In genomic region chr3:27431116-27431515, GRCh38 we compare ENCODE assay signal across 11 cellular contexts. TPM values are rescaled to one million over a fixed set of nuclear protein-coding genes. Genes with fewer than 3 reads are reported as not detected.
A peak's percentile ranks its signal among the peaks of the same experiment; 100 is the strongest.
DNase-seq lines count a peak whose midpoint lies in the region; FAIRE-seq and TF ChIP-seq lines count a peak whose summit lies in the region.
"Had no signal": no experiment of that assay in that cellular context is flagged by ENCODE, and none has a peak within 500 bp of the region (broad histone marks: within the 10 kb centered on the region; RNA-seq: fewer than 3 reads in every experiment).

No MANE protein-coding gene starts in this region.

- FAIRE-seq in keratinocyte (lab: Jason Lieb, UNC) = peak; percentile 98

- H3K9me3 Mint-ChIP-seq in activated CD4-positive, alpha-beta memory T cell treated with anti-CD3 and anti-CD28 coated beads for 36 hours = no peaks in the 10 kb centered on the region
- H3K9me3 Mint-ChIP-seq: dendritic cell treated with granulocyte-macrophage colony-stimulating factor and Interleukin-4, amounts not matched to agents 40 ng/mL and 50 ng/mL, for 4 days had no signal

- no peaks in the 10 kb centered on the region for H3K27me3 Mint-ChIP-seq in activated CD4-positive, alpha-beta memory T cell treated with anti-CD3 and anti-CD28 coated beads for 36 hours
- H3K27me3 Mint-ChIP-seq: dendritic cell treated with granulocyte-macrophage colony-stimulating factor and Interleukin-4, amounts not matched to agents 40 ng/mL and 50 ng/mL, for 4 days had no signal

- intact Hi-C loops in tibial artery (cut with DNase I; ENCODE audit: low total_unique reads) = no loop called here
- intact Hi-C loops in activated CD4-positive, alpha-beta memory T cell treated with anti-CD3 and anti-CD28 coated beads for 36 hours (cut with micrococcal nuclease) = no loop called here

- TF ChIP-seq CTCF in brain microvascular endothelial cell (IDR thresholded peaks at IDR 0.05; ENCODE audit: low read depth, low read length, missing control alignments) (no peak), keratinocyte (optimal IDR thresholded peaks at IDR 0.05 in 1 of 3, IDR thresholded peaks at IDR 0.05 in 1 of 3, conservative IDR thresholded peaks at IDR 0.05 in 1 of 3; ENCODE audit: extremely low read depth in 1 of 3, insufficient read depth in 2 of 3, low read length in 3 of 3) (no peak), tibial artery (IDR thresholded peaks at IDR 0.05) (no peak)

- no peaks in the 10 kb centered on the region for H3K79me2 ChIP-seq in keratinocyte (ENCODE audit: control insufficient read depth, insufficient read depth, low read length)

- peaks cover 19% of the 10 kb centered on the region for H3K36me3 ChIP-seq in brain microvascular endothelial cell (replicated peaks)
- peaks cover 14 to 15% of the 10 kb centered on the region in 2 experiments for H3K36me3 ChIP-seq in keratinocyte (ENCODE audit: control insufficient read depth in 2 of 2, extremely low read depth in 1 of 2, insufficient read depth in 2 of 2, low read length in 2 of 2)
- H3K36me3 ChIP-seq in tibial artery = peaks cover 7 to 39% (median 33%) of the 10 kb centered on the region in 3 donors
- H3K36me3 ChIP-seq: neutrophil had no signal

- peaks cover 6% of the 10 kb centered on the region for H3K4me1 Mint-ChIP-seq in activated CD4-positive, alpha-beta memory T cell treated with anti-CD3 and anti-CD28 coated beads for 36 hours (ENCODE audit: low read depth)

- POLR2A ChIA-PET in activated CD4-positive, alpha-beta memory T cell treated with anti-CD3 and anti-CD28 coated beads for 36 hours (lab: Charles Lee) = interaction anchor here (0.6 kb wide), 1 partner anchor 265 kb away, joined by 3 read pairs; no protein-coding TSS in a partner anchor

- no peak overlapping the region for H3K9ac ChIP-seq in keratinocyte (ENCODE audit: control insufficient read depth, extremely low read depth, insufficient read depth, low read length)

- no peak overlapping the region for H3K27ac Mint-ChIP-seq in activated CD4-positive, alpha-beta memory T cell treated with anti-CD3 and anti-CD28 coated beads for 36 hours
- H3K27ac Mint-ChIP-seq: dendritic cell treated with granulocyte-macrophage colony-stimulating factor and Interleukin-4, amounts not matched to agents 40 ng/mL and 50 ng/mL, for 4 days had no signal

- H4K20me1 ChIP-seq in keratinocyte (ENCODE audit: control insufficient read depth, extremely low read depth, insufficient read depth, low read length) = no peaks in the 10 kb centered on the region

- H3K27ac ChIP-seq in brain microvascular endothelial cell (peak overlapping the region; percentile 68), keratinocyte (ENCODE audit: control insufficient read depth, insufficient read depth, low read length) (no peak overlapping the region), tibial artery (peak overlapping the region; percentile 43 to 49)
- H3K27ac ChIP-seq: neutrophil had no signal

- no peak overlapping the region for H3K4me3 Mint-ChIP-seq in activated CD4-positive, alpha-beta memory T cell treated with anti-CD3 and anti-CD28 coated beads for 36 hours
- H3K4me3 Mint-ChIP-seq: dendritic cell treated with granulocyte-macrophage colony-stimulating factor and Interleukin-4, amounts not matched to agents 40 ng/mL and 50 ng/mL, for 4 days had no signal

- H2AFZ ChIP-seq in keratinocyte (ENCODE audit: control insufficient read depth, low read length) = no peak overlapping the region

- H3K36me3 Mint-ChIP-seq in activated CD4-positive, alpha-beta memory T cell treated with anti-CD3 and anti-CD28 coated beads for 36 hours = peaks cover 31% of the 10 kb centered on the region

- dilution Hi-C loops in keratinocyte (cut with MboI; ENCODE audit: extremely low pct_ligation_motif_present, low sequenced_read_pairs) = no loop called here

- DNase-seq in HS-5 (ENCODE audit: low read depth) (peak; percentile 97), brain microvascular endothelial cell (peak; percentile 96), keratinocyte (ENCODE audit: low read depth, low spot score) (peak; percentile 58), tibial artery (no peak)
- DNase-seq in activated CD4-positive, alpha-beta memory T cell treated with anti-CD3 and anti-CD28 coated beads for 36 hours = no peak
- no peak for DNase-seq in stimulated activated CD4-positive, alpha-beta T cell treated with anti-CD3 and anti-CD28 coated beads, Interleukin-2, amount 100 ng/mL, for 48 hours
- no peak for DNase-seq in activated CD8-positive, alpha-beta memory T cell treated with anti-CD3 and anti-CD28 coated beads for 24 hours
- DNase-seq: activated CD4-positive, alpha-beta T cell treated with anti-CD3 and anti-CD28 coated beads, Interleukin-2, amount 50 U/mL, for 4 hours; NCI-H82 had no signal

- H3K4me3 ChIP-seq in brain microvascular endothelial cell (ENCODE audit: low read depth, low read length) = no peak overlapping the region
- no peak overlapping the region for H3K4me3 ChIP-seq in keratinocyte (ENCODE audit: control insufficient read depth in 2 of 3, extremely low read depth in 1 of 3, insufficient read depth in 2 of 3, low read depth in 1 of 3, low read length in 3 of 3)
- no peak overlapping the region for H3K4me3 ChIP-seq in tibial artery

- CTCF ChIA-PET in activated CD4-positive, alpha-beta memory T cell treated with anti-CD3 and anti-CD28 coated beads for 36 hours (lab: Charles Lee) = no interaction called here

- in situ Hi-C loops in brain microvascular endothelial cell (cut with HindIII; ENCODE audit: low pct_ligation_motif_present, low sequenced_read_pairs) = no loop called here

- H3K4me1 ChIP-seq in keratinocyte (ENCODE audit: control insufficient read depth, extremely low read depth, insufficient read depth, low read length) (peaks cover 8% of the 10 kb centered on the region), tibial artery (peaks cover 0 to 21% (median 13%) of the 10 kb centered on the region in 4 donors)

- H3K9me3 ChIP-seq in keratinocyte (ENCODE audit: control insufficient read depth, low read depth, low read length) = no peaks in the 10 kb centered on the region
- H3K9me3 ChIP-seq in tibial artery = no peaks in the 10 kb centered on the region
- H3K9me3 ChIP-seq: neutrophil had no signal

- no peak overlapping the region for H3K4me2 ChIP-seq in keratinocyte (ENCODE audit: control insufficient read depth, extremely low read depth, insufficient read depth, low read depth, low read length)

- H3K27me3 ChIP-seq in brain microvascular endothelial cell (replicated peaks) (no peaks in the 10 kb centered on the region), keratinocyte (ENCODE audit: control insufficient read depth, extremely low read depth, insufficient read depth, low read length) (no peaks in the 10 kb centered on the region), tibial artery (no peaks in the 10 kb centered on the region)
- H3K27me3 ChIP-seq: neutrophil had no signal

- no peaks in the 10 kb centered on the region for H3K9me1 ChIP-seq in keratinocyte (ENCODE audit: control insufficient read depth, extremely low read depth, insufficient read depth, low read length)

RNA-seq across cellular contexts. Expression of gene SLC4A7, which starts 53.1 kb away (rescaled TPM):
- polyA plus RNA-seq in keratinocyte = 13.6 to 28.5 TPM (median 18.8 TPM) in 3 replicates
- 169 TPM for polyA plus RNA-seq in keratinocyte (2011; ENCODE audit: low read depth)
- polyA plus RNA-seq in keratinocyte (2011; cell fraction: cytosol; rRNA removed) = 3.2 and 7.2 TPM in 2 replicates
- polyA plus RNA-seq in keratinocyte (2011; cell fraction: nucleus; rRNA removed) = 31.2 and 46.6 TPM in 2 replicates
- polyA plus RNA-seq in keratinocyte (2012; ENCODE audit: low replicate concordance) = 18.2 and 22.8 TPM in 2 replicates
- polyA minus RNA-seq in keratinocyte = 10.4 to 73.2 TPM (median 35.3 TPM) in 3 replicates
- polyA minus RNA-seq in keratinocyte (2011; cell fraction: cytosol; rRNA and poly(A)+ RNA removed) = 29.9 TPM
- 87.9 and 147 TPM in 2 replicates for polyA minus RNA-seq in keratinocyte (2011; cell fraction: nucleus; rRNA and poly(A)+ RNA removed)
- 10 to 100 TPM; 62.1 to 62.3 TPM for total RNA-seq in activated CD4-positive, alpha-beta memory T cell treated with anti-CD3 and anti-CD28 coated beads for 36 hours

Comparison
In these comparisons a context has a peak if more than half of its experiments do, and no peak if none do; other contexts are left out.
1. DNase-seq: peak in HS-5 (single experiment), brain microvascular endothelial cell (single experiment) and keratinocyte (single experiment); none in tibial artery (0 of 2), activated CD4-positive, alpha-beta memory T cell treated with anti-CD3 and anti-CD28 coated beads for 36 hours (single experiment), stimulated activated CD4-positive, alpha-beta T cell treated with anti-CD3 and anti-CD28 coated beads, Interleukin-2, amount 100 ng/mL, for 48 hours (0 of 2) and activated CD8-positive, alpha-beta memory T cell treated with anti-CD3 and anti-CD28 coated beads for 24 hours (single experiment).